8 cellular contexts compared by ENCODE assay signal in the genomic region with DNA sequence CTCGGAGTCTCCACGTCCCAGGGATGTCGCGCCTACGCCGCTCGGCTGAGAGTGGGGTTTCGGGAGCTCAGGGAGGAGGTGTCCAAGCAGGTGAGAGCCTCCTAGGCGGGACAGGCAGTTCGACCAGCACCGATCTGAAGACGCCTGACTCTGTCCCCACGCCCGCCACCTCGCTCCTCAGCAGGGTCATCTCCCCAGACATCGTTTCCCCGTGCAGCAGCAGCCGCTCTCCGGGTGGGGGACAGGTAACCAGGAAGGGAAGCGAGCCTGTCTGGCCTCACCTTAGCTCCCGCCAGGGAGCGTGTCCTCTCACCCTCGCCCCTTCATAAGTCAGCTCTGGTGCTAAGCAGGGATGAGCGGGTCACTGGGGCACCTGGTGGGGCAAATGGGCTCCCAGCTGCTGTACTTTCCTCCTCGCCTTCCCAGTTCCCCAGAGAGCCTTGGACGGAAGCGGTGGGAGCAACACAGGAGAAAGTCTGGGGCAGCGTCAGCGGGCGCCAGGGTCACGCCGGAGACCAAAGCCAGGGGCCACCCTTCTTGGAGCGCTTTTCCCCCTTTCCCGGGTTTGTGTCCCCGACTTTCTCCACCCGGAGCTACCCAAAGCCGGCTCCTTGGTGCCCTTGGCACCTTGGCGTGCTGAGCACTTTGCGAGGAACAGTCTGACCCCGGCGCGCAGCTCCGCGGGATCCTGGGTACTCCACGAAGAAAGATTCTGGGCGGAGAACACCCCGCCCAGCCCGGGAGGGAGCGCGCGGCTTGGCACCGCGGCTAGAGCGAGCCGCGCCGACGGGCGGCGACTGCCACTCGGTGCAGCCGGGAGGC. TPM values are rescaled to one million over a fixed set of nuclear protein-coding genes. Genes with fewer than 3 reads are reported as not detected.
DNase-seq lines count a peak whose midpoint lies in the region; ATAC-seq and TF ChIP-seq lines count a peak whose summit lies in the region.

No MANE protein-coding gene starts in this region.

- TF ChIP-seq POLR2A in body of pancreas (IDR thresholded peaks at IDR 0.05) (no peak), upper lobe of left lung (IDR thresholded peaks at IDR 0.05) (no peak)

- TF ChIP-seq CTCF in body of pancreas (IDR thresholded peaks at IDR 0.05) (no peak), lower lobe of right lung (IDR thresholded peaks at IDR 0.05) (no peak), upper lobe of left lung (IDR thresholded peaks at IDR 0.05) (peak in 1 of 6 experiments; percentile 23)

- H3K4me3 ChIP-seq in body of pancreas (no peak overlapping the region), lower lobe of right lung (peak overlapping the region; percentile 58), upper lobe of left lung (peak overlapping the region in 3 of 4 donors; percentile 37 to 49 (median 46))

- H3K9me3 ChIP-seq in body of pancreas (no peaks in the 10 kb centered on the region), lower lobe of right lung (no peaks in the 10 kb centered on the region), upper lobe of left lung (no peaks in the 10 kb centered on the region)

- peaks cover 0 to 9% of the 10 kb centered on the region in 2 donors for H3K27me3 ChIP-seq in body of pancreas
- H3K27me3 ChIP-seq in lower lobe of right lung (ENCODE audit: low read depth), result peaks cover 45% of the 10 kb centered on the region
- H3K27me3 ChIP-seq in upper lobe of left lung, result peaks cover 0 to 24% (median 7%) of the 10 kb centered on the region in 4 donors

- no peak for TF ChIP-seq EP300 in upper lobe of left lung (IDR thresholded peaks at IDR 0.05)

- H3K4me1 ChIP-seq in body of pancreas, result peaks cover 28% of the 10 kb centered on the region
- peaks cover 10% of the 10 kb centered on the region for H3K4me1 ChIP-seq in lower lobe of right lung
- peaks cover 0 to 24% (median 11%) of the 10 kb centered on the region in 4 donors for H3K4me1 ChIP-seq in upper lobe of left lung

- 13 to 14% methylated on average over 17 to 62 of the region's 62 CpGs for WGBS in body of pancreas, 2 donors
- 4 to 10% methylated on average over 25 to 39 of the region's 62 CpGs for WGBS in upper lobe of left lung, 2 donors

- intact Hi-C loops in body of pancreas (cut with DNase I), result no loop called here
- intact Hi-C loops in lower lobe of right lung (cut with DNase I), result no loop called here

- no peaks in the 10 kb centered on the region for H3K36me3 ChIP-seq in body of pancreas (replicated peaks in 1 of 2; ENCODE audit: insufficient read depth in 1 of 2, low read depth in 2 of 2)
- H3K36me3 ChIP-seq in lower lobe of right lung, result no peaks in the 10 kb centered on the region
- H3K36me3 ChIP-seq in upper lobe of left lung, result no peaks in the 10 kb centered on the region

- no peak overlapping the region for H3K27ac ChIP-seq in body of pancreas
- H3K27ac ChIP-seq in lower lobe of right lung, result peak overlapping the region; percentile 74
- peak overlapping the region in 3 of 4 donors; percentile 73 to 77 (median 73) for H3K27ac ChIP-seq in upper lobe of left lung

- peak; percentile 33 for DNase-seq in activated T-cell treated with anti-CD3 and anti-CD28 coated beads, Interleukin-2, amount 50 U/mL, for 1 hour
- DNase-seq in activated T-cell treated with anti-CD3 and anti-CD28 coated beads for 4 hours (no peak), body of pancreas (no peak), lower lobe of right lung (peak; percentile 45), upper lobe of left lung (peak in 1 of 2 donors; percentile 89), NCI-H1694 treated with DMSO at 0.1 percent for 48 hours (lab: John Stamatoyannopoulos, UW) (no peak), OCI-M1 (lab: John Stamatoyannopoulos, UW) (no peak)

- peak; percentile 23 for ATAC-seq in body of pancreas
- ATAC-seq in lower lobe of right lung, result peak; percentile 66 to 69
- ATAC-seq in upper lobe of left lung (ENCODE audit: low FRiP score in 2 of 2), result peak; percentile 54 to 59
- no peak for ATAC-seq in GM19467 (IDR thresholded peaks at IDR 0.05; ENCODE audit: unreplicated experiment)

RNA-seq across cellular contexts. Expression of a gene that starts 1.6 kb away (rescaled TPM):
- total RNA-seq in body of pancreas (10 to 100 TPM in 1 of 2 donors, 1 to 10 TPM in 1; 9.3 to 26.7 TPM), lower lobe of right lung (40.1 TPM), upper lobe of left lung (10 to 100 TPM; 12.6 to 68.9 (median 56.3) TPM)

Comparison
In these comparisons a context has a peak if more than half of its experiments do, and no peak if none do; other contexts are left out.
1. DNase-seq: peak in activated T-cell treated with anti-CD3 and anti-CD28 coated beads, Interleukin-2, amount 50 U/mL, for 1 hour (single experiment) and lower lobe of right lung (single experiment); none in activated T-cell treated with anti-CD3 and anti-CD28 coated beads for 4 hours (single experiment), body of pancreas (0 of 4), NCI-H1694 treated with DMSO at 0.1 percent for 48 hours (single experiment) and OCI-M1 (single experiment).
2. H3K27ac ChIP-seq: peak in lower lobe of right lung (single experiment) and upper lobe of left lung (3 of 4); none in body of pancreas (0 of 4).
3. H3K4me3 ChIP-seq: peak in lower lobe of right lung (single experiment) and upper lobe of left lung (3 of 4); none in body of pancreas (0 of 2).